14 cellular contexts compared by ENCODE assay signal in the genomic region with DNA sequence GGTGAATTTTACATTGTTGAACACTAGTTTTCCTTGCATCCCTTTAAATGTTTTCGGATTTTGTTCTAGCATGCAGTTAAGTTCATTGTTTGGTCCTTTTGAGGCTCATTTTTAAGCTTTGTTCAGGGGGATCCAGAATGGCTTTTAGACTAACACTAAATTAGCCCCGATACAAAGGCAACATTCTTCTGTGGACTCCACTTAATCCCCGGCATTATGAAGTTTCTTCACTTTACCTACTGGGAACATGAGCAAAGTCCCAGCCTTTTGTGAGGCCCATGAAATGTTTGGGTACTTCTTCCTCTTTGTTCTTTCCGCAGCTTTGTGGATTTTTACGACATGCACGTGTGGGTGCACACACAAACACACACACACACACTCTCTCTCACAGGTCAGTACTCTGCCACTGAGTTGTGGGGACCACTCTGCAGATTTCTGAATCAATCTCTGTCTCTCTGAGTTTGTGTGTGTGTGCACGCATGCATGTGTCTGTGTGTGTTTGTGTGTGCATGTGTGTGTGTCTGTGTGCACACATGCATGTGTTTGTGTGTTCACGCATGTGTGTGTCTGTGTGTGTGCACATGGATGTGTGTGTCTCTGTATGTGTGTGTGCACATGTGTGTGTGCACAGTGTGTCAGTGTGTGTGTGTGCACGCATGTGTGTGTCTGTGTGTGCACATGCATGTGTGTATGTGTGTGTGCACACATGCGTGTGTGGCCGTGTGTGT.
"Had no signal": no experiment of that assay in that cellular context is flagged by ENCODE, and none has a peak within 500 bp of the region (broad histone marks: within the 10 kb centered on the region; RNA-seq: fewer than 3 reads in every experiment).

No MANE protein-coding gene starts in this region.

- FAIRE-seq: frontal cortex had no signal

- H3K4me1 ChIP-seq: upper lobe of right lung had no signal

- DNase-seq: activated T-cell treated with anti-CD3 and anti-CD28 coated beads for 4 hours; amniotic stem cell; brain microvascular endothelial cell; dorsolateral prefrontal cortex; hippocampal formation; kidney glomerular epithelial cell; right cardiac atrium; stimulated activated naive B cell treated with anti-CD40 and anti-IgM and Interleukin-4, amounts not matched to agents 10 μg/mL and 1 μg/mL and 100 μg/mL, for 72 hours; substantia nigra; T-helper 9 cell; upper lobe of right lung had no signal

- H3K27ac ChIP-seq: brain microvascular endothelial cell, dorsolateral prefrontal cortex, neutrophil, upper lobe of right lung had no signal

- H3K36me3 ChIP-seq: brain microvascular endothelial cell, neutrophil, upper lobe of right lung had no signal

- H3K4me3 Mint-ChIP-seq: stimulated activated naive B cell treated with anti-CD40 and anti-IgM and Interleukin-4, amounts not matched to agents 10 μg/mL and 1 μg/mL and 100 μg/mL, for 72 hours had no signal

- H3K4me3 ChIP-seq: dorsolateral prefrontal cortex, upper lobe of right lung had no signal

- H3K27ac Mint-ChIP-seq: activated naive CD4-positive, alpha-beta T cell treated with anti-CD3 and anti-CD28 coated beads, Interleukin-2, amount 50 U/mL, for 72 hours; stimulated activated naive B cell treated with anti-CD40 and anti-IgM and Interleukin-4, amounts not matched to agents 10 μg/mL and 1 μg/mL and 100 μg/mL, for 72 hours had no signal

- H3K27me3 ChIP-seq: brain microvascular endothelial cell, dorsolateral prefrontal cortex, neutrophil, upper lobe of right lung had no signal

- ATAC-seq: activated naive CD4-positive, alpha-beta T cell treated with anti-CD3 and anti-CD28 coated beads, Interleukin-2, amount 50 U/mL, for 72 hours; right cardiac atrium; stimulated activated naive B cell treated with anti-CD40 and anti-IgM and Interleukin-4, amounts not matched to agents 10 μg/mL and 1 μg/mL and 100 μg/mL, for 72 hours; upper lobe of right lung had no signal

- H3K9me3 ChIP-seq: neutrophil, upper lobe of right lung had no signal
